ENCODE assay signal across 11 cellular contexts in genomic region chr2:62266433-62267038, GRCh38.
A peak's percentile ranks its signal among the peaks of the same experiment; 100 is the strongest.
DNase-seq lines count a peak whose midpoint lies in the region; ATAC-seq and TF ChIP-seq lines count a peak whose summit lies in the region.
"Had no signal": no experiment of that assay in that cellular context is flagged by ENCODE, and none has a peak within 500 bp of the region (broad histone marks: within the 10 kb centered on the region; RNA-seq: fewer than 3 reads in every experiment).

No MANE protein-coding gene starts in this region.

- H3K9ac ChIP-seq in H9 (ENCODE audit: extremely low read depth, insufficient read length, low read length): no peak overlapping the region

- no peak overlapping the region for H3T11ph ChIP-seq in H9 (ENCODE audit: low read length)

- no peaks in the 10 kb centered on the region for H4K20me1 ChIP-seq in H9 (ENCODE audit: control insufficient read depth, insufficient read depth, insufficient read length)

- H3K27me3 Mint-ChIP-seq in H9 (ENCODE audit: low read depth): no peaks in the 10 kb centered on the region

- no peak for TF ChIP-seq CTCF in H9 (conservative IDR thresholded peaks at IDR 0.05)
- TF ChIP-seq CTCF in lower lobe of right lung (IDR thresholded peaks at IDR 0.05): no peak

- peak overlapping the region; percentile 10 for H2AFZ ChIP-seq in H9 (ENCODE audit: low read length)

- DNase-seq in H9: peak; percentile 63
- peak; percentile 78 for DNase-seq in astrocyte of the hippocampus (ENCODE audit: low read depth, low spot score)
- DNase-seq in iPS DF 6.9 (ENCODE audit: low read depth, low spot score): peak; percentile 35
- DNase-seq in stromal cell of bone marrow (ENCODE audit: low read depth): peak; percentile 61
- DNase-seq in substantia nigra (lab: John Stamatoyannopoulos, UW): no peak
- no peak for DNase-seq in head of caudate nucleus
- DNase-seq in lower lobe of right lung: no peak
- DNase-seq: activated CD4-positive, CD25-positive, alpha-beta regulatory T cell treated with anti-CD3 and anti-CD28 coated beads, Interleukin-2, amount 50 U/mL, for 72 hours; activated gamma-delta T cell; stimulated activated CD4-positive, alpha-beta T cell treated with anti-CD3 and anti-CD28 coated beads, Interleukin-4, amount 100 ng/mL, for 24 hours had no signal

- H3K23me2 ChIP-seq in H9 (ENCODE audit: insufficient read length, low read depth, low read length, poor library complexity, severe bottlenecking): no peaks in the 10 kb centered on the region

- H3K36me3 ChIP-seq in iPS DF 6.9 (ENCODE audit: control insufficient read depth, insufficient read depth, low read length) (no peaks in the 10 kb centered on the region), lower lobe of right lung (no peaks in the 10 kb centered on the region)
- H3K36me3 ChIP-seq: SJSA1 had no signal

- H3K9me3 ChIP-seq in H9 (ENCODE audit: control insufficient read depth, low read depth, low read length) (no peaks in the 10 kb centered on the region), iPS DF 6.9 (ENCODE audit: control insufficient read depth, insufficient read depth, low read length) (no peaks in the 10 kb centered on the region), lower lobe of right lung (no peaks in the 10 kb centered on the region)
- H3K9me3 ChIP-seq: SJSA1 had no signal

- peak overlapping the region; percentile 37 for H3K18ac ChIP-seq in H9 (ENCODE audit: insufficient read length, low read depth, low read length)

- no peak overlapping the region for H2AK5ac ChIP-seq in H9 (ENCODE audit: insufficient read length, low read length)

- no peak overlapping the region for H2BK15ac ChIP-seq in H9 (ENCODE audit: low read depth, low read length)

- peak overlapping the region; percentile 44 for H3K27ac ChIP-seq in H9 (ENCODE audit: insufficient read length, low read depth, low read length)
- no peak overlapping the region for H3K27ac ChIP-seq in iPS DF 6.9 (ENCODE audit: low read length)
- no peak overlapping the region for H3K27ac ChIP-seq in substantia nigra (ENCODE audit: low read depth, low read length, poor library complexity, severe bottlenecking)
- H3K27ac ChIP-seq in lower lobe of right lung: no peak overlapping the region
- H3K27ac ChIP-seq: SJSA1 had no signal

- H3K27me3 ChIP-seq in H9 (ENCODE audit: insufficient read depth, low read length) (no peaks in the 10 kb centered on the region), iPS DF 6.9 (ENCODE audit: control insufficient read depth, insufficient read depth, low read length) (no peaks in the 10 kb centered on the region), lower lobe of right lung (ENCODE audit: low read depth) (no peaks in the 10 kb centered on the region)
- H3K27me3 ChIP-seq: SJSA1 had no signal

- H2BK5ac ChIP-seq in H9 (ENCODE audit: insufficient read length, low read length): peak overlapping the region; percentile 31

- H3K14ac ChIP-seq in H9 (ENCODE audit: insufficient read depth, low read length): peak overlapping the region; percentile 31; the same call in 1 of the 2 replicates

- peak overlapping the region; percentile 13 to 14; a peak in 3 of 5 replicates for H3K4me3 Mint-ChIP-seq in H9

- H3K36me3 Mint-ChIP-seq in H9 (ENCODE audit: insufficient read depth in 1 of 3, low read depth in 3 of 3): peaks cover 2 to 10% (median 2%) of the 10 kb centered on the region in 3 experiments; a peak in 6 of 7 replicates

- no peak for ATAC-seq in lower lobe of right lung

- no peak overlapping the region for H2BK20ac ChIP-seq in H9 (ENCODE audit: low read depth, low read length, poor library complexity, severe bottlenecking)

- no peak overlapping the region for H3K4ac ChIP-seq in H9 (ENCODE audit: low read depth, low read length)

- H3K4me3 ChIP-seq in iPS DF 6.9 (ENCODE audit: low read length) (no peak overlapping the region), lower lobe of right lung (no peak overlapping the region)
- H3K4me3 ChIP-seq: SJSA1 had no signal

- peak overlapping the region; percentile 58 to 97 (median 84) for H3K27ac Mint-ChIP-seq in H9

- H3K4me1 ChIP-seq in H9 (ENCODE audit: insufficient read depth, low read length): peaks cover 10% of the 10 kb centered on the region; the same call in 1 of the 2 replicates
- peaks cover 2% of the 10 kb centered on the region; the same call in 1 of the 2 replicates for H3K4me1 ChIP-seq in iPS DF 6.9 (ENCODE audit: control insufficient read depth, insufficient read depth, low read length)
- no peaks in the 10 kb centered on the region for H3K4me1 ChIP-seq in lower lobe of right lung
- H3K4me1 ChIP-seq: SJSA1 had no signal

- H2BK120ac ChIP-seq in H9 (ENCODE audit: low read depth, low read length, poor library complexity, severe bottlenecking): no peak overlapping the region

- H3K4me1 Mint-ChIP-seq in H9: peaks cover 32 to 40% of the 10 kb centered on the region in 2 experiments

- H3K79me1 ChIP-seq in H9 (ENCODE audit: insufficient read depth, low read depth, low read length, poor library complexity, severe bottlenecking): no peaks in the 10 kb centered on the region

- H4K91ac ChIP-seq in H9 (ENCODE audit: insufficient read length, low read depth, low read length): no peak overlapping the region

- H3K79me2 ChIP-seq in H9 (ENCODE audit: insufficient read depth, low read length): no peaks in the 10 kb centered on the region

- intact Hi-C loops in head of caudate nucleus (cut with DNase I): no loop called here
- intact Hi-C loops in lower lobe of right lung (cut with DNase I): no loop called here

- no peak overlapping the region for H2BK12ac ChIP-seq in H9 (ENCODE audit: insufficient read length, low read depth, low read length)

- H3K4me2 ChIP-seq in H9 (ENCODE audit: insufficient read depth, insufficient read length, low read length): peak overlapping the region; percentile 52

- no peak overlapping the region for H3K23ac ChIP-seq in H9 (ENCODE audit: insufficient read length, low read depth, low read length)

- H3K9me3 Mint-ChIP-seq in H9: peaks cover 5 to 6% of the 10 kb centered on the region in 2 experiments

- H3K56ac ChIP-seq in H9 (ENCODE audit: insufficient read length, low read depth, low read length): no peak overlapping the region

- H4K8ac ChIP-seq in H9 (replicated peaks; ENCODE audit: insufficient read length, low read depth, low read length): no peak overlapping the region

- no CpG with 5 or more reads among the region's 7 CpGs for WGBS in H9 (ENCODE audit: extremely low coverage, insufficient read length, low lambda C conversion rate)
- WGBS in iPS DF 6.9 (ENCODE audit: insufficient coverage, insufficient read length): no CpG with 5 or more reads among the region's 7 CpGs

- no peak overlapping the region for H4K5ac ChIP-seq in H9 (ENCODE audit: insufficient read length, low read depth, low read length)

Comparison
In these comparisons a context has a peak if more than half of its experiments do, and no peak if none do; other contexts are left out.
1. DNase-seq: peak in H9 (single experiment), astrocyte of the hippocampus (single experiment), iPS DF 6.9 (single experiment) and stromal cell of bone marrow (single experiment); none in substantia nigra (0 of 49), head of caudate nucleus (0 of 42) and lower lobe of right lung (single experiment).